In genomic region chr6:73452107-73452461, GRCh38 we compare ENCODE assay signal across 8 cellular contexts. TPM values are rescaled to one million over a fixed set of nuclear protein-coding genes. Genes with fewer than 3 reads are reported as not detected.
DNase-seq lines count a peak whose midpoint lies in the region; ATAC-seq and TF ChIP-seq lines count a peak whose summit lies in the region.

Gene CGAS (minus strand): TSS chr6:73452297. CDS start chr6:73452181, 116 bp downstream.

- H3K4me1 ChIP-seq in Loucy (ENCODE audit: insufficient read depth, low read length, poor library complexity, severe bottlenecking) (peaks cover 5% of the 10 kb centered on the region), mesendoderm (ENCODE audit: control insufficient read depth, low read depth, low read length) (no peaks in the 10 kb centered on the region)

- peak within 1 kb of the TSS; percentile 86 for H3K4me3 Mint-ChIP-seq in activated CD4-positive, alpha-beta memory T cell treated with anti-CD3 and anti-CD28 coated beads for 36 hours

- peak within 1 kb of the TSS; percentile 69 for H3K56ac ChIP-seq in mesendoderm (ENCODE audit: low read length)

- intact Hi-C loops in activated CD4-positive, alpha-beta memory T cell treated with anti-CD3 and anti-CD28 coated beads for 36 hours (cut with micrococcal nuclease) = loop anchor here (1.0 to 5.0 kb wide), 3 partner anchors 9 to 129 kb away; partner anchors contain the start of gene MTO1

- no peak within 1 kb of the TSS for H4K5ac ChIP-seq in mesendoderm (ENCODE audit: low read length)

- H4K20me1 ChIP-seq in Loucy (ENCODE audit: insufficient read depth, low read length, poor library complexity, severe bottlenecking) = peaks cover 12% of the 10 kb centered on the region

- H2AK5ac ChIP-seq in mesendoderm (ENCODE audit: low read length) = no peak within 1 kb of the TSS

- H3K4ac ChIP-seq in mesendoderm (ENCODE audit: low read depth, low read length) = peak within 1 kb of the TSS; percentile 49

- H3K79me1 ChIP-seq in mesendoderm (ENCODE audit: low read length) = no peaks in the 10 kb centered on the region

- no peak within 1 kb of the TSS for H2BK5ac ChIP-seq in mesendoderm (ENCODE audit: low read length)

- CTCF ChIA-PET in activated CD4-positive, alpha-beta memory T cell treated with anti-CD3 and anti-CD28 coated beads for 36 hours (lab: Charles Lee) = interaction anchor here (1.2 to 3.3 kb wide), 5 partner anchors 9 to 200 kb away, joined by 3 to 30 read pairs (median 9); partner anchors contain the start of gene MTO1

- H3K18ac ChIP-seq in mesendoderm (ENCODE audit: low read length) = peak within 1 kb of the TSS; percentile 46

- no CpG with 5 or more reads among the region's 23 CpGs for WGBS in mesendoderm (ENCODE audit: extremely low coverage, insufficient coverage, low lambda C conversion rate)

- H3K27ac ChIP-seq in mesendoderm (ENCODE audit: low read depth, low read length) = no peak within 1 kb of the TSS

- no peaks in the 10 kb centered on the region for H3F3A ChIP-seq in Loucy (ENCODE audit: low read depth)

- no peak within 1 kb of the TSS for H3K23ac ChIP-seq in mesendoderm (ENCODE audit: low read length)

- peak within 1 kb of the TSS; percentile 93 for H3K27ac Mint-ChIP-seq in activated CD4-positive, alpha-beta memory T cell treated with anti-CD3 and anti-CD28 coated beads for 36 hours

- peak within 1 kb of the TSS; percentile 78 for H3K4me3 ChIP-seq in Loucy (ENCODE audit: low read length, poor library complexity, severe bottlenecking)
- peak within 1 kb of the TSS; percentile 49 for H3K4me3 ChIP-seq in mesendoderm (ENCODE audit: low read length)

- peaks cover 25% of the 10 kb centered on the region for H3K36me3 Mint-ChIP-seq in activated CD4-positive, alpha-beta memory T cell treated with anti-CD3 and anti-CD28 coated beads for 36 hours

- H3K4me2 ChIP-seq in Loucy (ENCODE audit: low read depth, low read length, poor library complexity, severe bottlenecking) = peak within 1 kb of the TSS; percentile 68
- H3K4me2 ChIP-seq in mesendoderm (ENCODE audit: low read length) = peak within 1 kb of the TSS; percentile 23

- no peaks in the 10 kb centered on the region for H3K9me2 ChIP-seq in Loucy (replicated peaks; ENCODE audit: low read depth, low read length)

- no peak for TF ChIP-seq CTCF in Loucy (conservative IDR thresholded peaks at IDR 0.05; ENCODE audit: low read length)

- peaks cover 20% of the 10 kb centered on the region for H3K4me1 Mint-ChIP-seq in activated CD4-positive, alpha-beta memory T cell treated with anti-CD3 and anti-CD28 coated beads for 36 hours (ENCODE audit: low read depth)

- H3K36me3 ChIP-seq in Loucy (ENCODE audit: insufficient read depth, low read length) = no peaks in the 10 kb centered on the region
- H3K36me3 ChIP-seq in mesendoderm (ENCODE audit: control insufficient read depth, insufficient read depth, low read length) = no peaks in the 10 kb centered on the region

- H3K79me2 ChIP-seq in Loucy (ENCODE audit: insufficient read depth, low read length) (peaks cover 47% of the 10 kb centered on the region), mesendoderm (ENCODE audit: control insufficient read depth, insufficient read depth, low read length) (no peaks in the 10 kb centered on the region)

- H2BK15ac ChIP-seq in mesendoderm (replicated peaks; ENCODE audit: low read depth) = no peak within 1 kb of the TSS

- H3K9me3 ChIP-seq in Loucy (ENCODE audit: insufficient read depth, low read depth, low read length) = no peaks in the 10 kb centered on the region

- no peak within 1 kb of the TSS for H4K8ac ChIP-seq in mesendoderm (ENCODE audit: low read depth, low read length)

- ATAC-seq in GM21737 (IDR thresholded peaks at IDR 0.05; ENCODE audit: unreplicated experiment) = peak; percentile 78

- H3K9ac ChIP-seq in Loucy (ENCODE audit: low read depth, low read length, poor library complexity, severe bottlenecking) = peak within 1 kb of the TSS; percentile 89
- peak within 1 kb of the TSS; percentile 75 for H3K9ac ChIP-seq in mesendoderm (ENCODE audit: low read length)

- H3K27me3 Mint-ChIP-seq in activated CD4-positive, alpha-beta memory T cell treated with anti-CD3 and anti-CD28 coated beads for 36 hours = no peaks in the 10 kb centered on the region

- peak within 1 kb of the TSS; percentile 76 for H2AFZ ChIP-seq in Loucy (ENCODE audit: low read length)

- DNase-seq in EL = peak; percentile 87
- peak; percentile 91 for DNase-seq in activated CD4-positive, alpha-beta memory T cell treated with anti-CD3 and anti-CD28 coated beads for 36 hours
- peak; percentile 67 for DNase-seq in effector CD4-positive, alpha-beta T cell
- DNase-seq in mesendoderm = peak; percentile 69
- peak; percentile 74 to 77 for DNase-seq in stimulated activated CD8-positive, alpha-beta memory T cell treated with anti-CD3 and anti-CD28 coated beads, Interleukin-15, amount 100 ng/mL, for 48 hours (ENCODE audit: low read depth in 2 of 2)
- DNase-seq in NCI-H82 (lab: John Stamatoyannopoulos, UW) = no peak

- H2BK120ac ChIP-seq in mesendoderm (ENCODE audit: low read depth, low read length) = no peak within 1 kb of the TSS

- POLR2A ChIA-PET in activated CD4-positive, alpha-beta memory T cell treated with anti-CD3 and anti-CD28 coated beads for 36 hours (lab: Charles Lee) = interaction anchor here (0.7 to 3.9 kb wide), 9 partner anchors 10 to 202 kb away, joined by 3 to 82 read pairs (median 8); partner anchors contain the start of genes EEF1A1, MTO1 and SLC17A5

- H3K27me3 ChIP-seq in Loucy (ENCODE audit: insufficient read depth, low read length, poor library complexity, severe bottlenecking) (no peaks in the 10 kb centered on the region), mesendoderm (ENCODE audit: insufficient read depth, low read length, poor library complexity) (no peaks in the 10 kb centered on the region)

- no peaks in the 10 kb centered on the region for H3K9me3 Mint-ChIP-seq in activated CD4-positive, alpha-beta memory T cell treated with anti-CD3 and anti-CD28 coated beads for 36 hours

RNA-seq across cellular contexts. Expression of gene CGAS, which starts in this region (rescaled TPM):
- 10 to 100 TPM; 37.2 to 38.4 TPM for total RNA-seq in activated CD4-positive, alpha-beta memory T cell treated with anti-CD3 and anti-CD28 coated beads for 36 hours
- 3.3 TPM for polyA plus RNA-seq in mesendoderm (2013, experiment 1 of 2)
- 3.3 TPM for polyA plus RNA-seq in mesendoderm (2013, experiment 2 of 2)
